In the genomic region with DNA sequence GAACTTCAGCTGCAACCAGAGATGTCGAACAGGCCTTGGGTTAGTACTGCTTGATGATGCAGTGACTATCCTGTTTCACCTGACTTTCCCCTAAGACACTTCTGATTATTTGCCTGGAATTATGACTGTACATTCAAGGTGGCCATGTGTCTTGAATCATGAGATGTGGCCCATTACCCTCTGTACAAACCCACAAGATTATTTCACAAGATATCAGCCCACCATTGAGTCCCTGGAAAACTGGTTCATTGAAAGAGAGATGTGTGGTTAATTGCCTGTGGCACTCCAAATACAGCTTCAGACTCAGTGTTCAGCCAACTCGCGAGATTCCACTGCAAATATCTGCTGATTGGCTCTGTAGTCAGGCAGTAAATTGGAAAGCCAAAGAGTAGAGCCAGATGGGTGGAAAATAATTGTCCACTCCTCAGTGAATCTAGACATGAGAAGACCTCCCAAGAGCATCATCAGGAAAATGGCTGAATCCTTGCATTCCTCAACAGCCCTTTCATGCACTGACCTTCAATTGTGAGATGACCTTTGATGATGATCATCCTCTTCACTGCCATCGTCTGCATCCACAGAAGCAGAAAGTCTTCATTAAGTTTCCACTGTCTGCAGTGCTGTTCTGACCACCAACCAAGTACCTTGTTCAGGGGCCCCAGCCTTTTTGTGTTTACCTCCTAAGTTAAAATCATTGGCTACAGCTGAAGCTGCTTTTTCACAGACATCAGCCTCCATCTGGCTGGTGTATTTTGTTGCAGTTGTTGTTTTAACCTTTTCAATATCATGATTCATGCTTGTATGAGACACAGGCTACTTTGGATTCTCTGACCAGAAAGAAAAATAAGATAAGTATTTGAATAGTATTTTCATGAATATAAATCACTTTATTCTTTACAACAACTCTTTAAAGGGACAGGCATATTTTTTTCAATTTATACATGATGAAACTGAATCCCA, we compare ENCODE assay signal across 1 cellular context.
TF ChIP-seq lines count a peak whose summit lies in the region.

No MANE protein-coding gene starts in this region.

TF ChIP-seq in HepG2, 621 proteins besides CTCF, POLR2A, EP300 and RAD21 (continued from another document):
- TF ChIP-seq, protein P1, sequence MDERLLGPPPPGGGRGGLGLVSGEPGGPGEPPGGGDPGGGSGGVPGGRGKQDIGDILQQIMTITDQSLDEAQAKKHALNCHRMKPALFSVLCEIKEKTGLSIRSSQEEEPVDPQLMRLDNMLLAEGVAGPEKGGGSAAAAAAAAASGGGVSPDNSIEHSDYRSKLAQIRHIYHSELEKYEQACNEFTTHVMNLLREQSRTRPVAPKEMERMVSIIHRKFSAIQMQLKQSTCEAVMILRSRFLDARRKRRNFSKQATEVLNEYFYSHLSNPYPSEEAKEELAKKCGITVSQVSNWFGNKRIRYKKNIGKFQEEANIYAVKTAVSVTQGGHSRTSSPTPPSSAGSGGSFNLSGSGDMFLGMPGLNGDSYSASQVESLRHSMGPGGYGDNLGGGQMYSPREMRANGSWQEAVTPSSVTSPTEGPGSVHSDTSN (CRISPR knock-in tag; IDR thresholded peaks at IDR 0.05) = no peak
- TF ChIP-seq HNF4G (IDR thresholded peaks at IDR 0.05; ENCODE audit: borderline replicate concordance, low read depth, low read length) (no peak), HNF4G (CRISPR knock-in tag; IDR thresholded peaks at IDR 0.05; ENCODE audit: borderline replicate concordance, low read depth) (no peak), ZNF441 (CRISPR knock-in tag; IDR thresholded peaks at IDR 0.05; ENCODE audit: borderline replicate concordance) (no peak), HDAC6 (IDR thresholded peaks at IDR 0.05; ENCODE audit: low read depth, low read length) (no peak), KMT2A (CRISPR knock-in tag; IDR thresholded peaks at IDR 0.05) (no peak), PPARG (CRISPR knock-in tag; conservative IDR thresholded peaks at IDR 0.05) (no peak)
